ENCODE assay signal across 8 cellular contexts in the genomic region with DNA sequence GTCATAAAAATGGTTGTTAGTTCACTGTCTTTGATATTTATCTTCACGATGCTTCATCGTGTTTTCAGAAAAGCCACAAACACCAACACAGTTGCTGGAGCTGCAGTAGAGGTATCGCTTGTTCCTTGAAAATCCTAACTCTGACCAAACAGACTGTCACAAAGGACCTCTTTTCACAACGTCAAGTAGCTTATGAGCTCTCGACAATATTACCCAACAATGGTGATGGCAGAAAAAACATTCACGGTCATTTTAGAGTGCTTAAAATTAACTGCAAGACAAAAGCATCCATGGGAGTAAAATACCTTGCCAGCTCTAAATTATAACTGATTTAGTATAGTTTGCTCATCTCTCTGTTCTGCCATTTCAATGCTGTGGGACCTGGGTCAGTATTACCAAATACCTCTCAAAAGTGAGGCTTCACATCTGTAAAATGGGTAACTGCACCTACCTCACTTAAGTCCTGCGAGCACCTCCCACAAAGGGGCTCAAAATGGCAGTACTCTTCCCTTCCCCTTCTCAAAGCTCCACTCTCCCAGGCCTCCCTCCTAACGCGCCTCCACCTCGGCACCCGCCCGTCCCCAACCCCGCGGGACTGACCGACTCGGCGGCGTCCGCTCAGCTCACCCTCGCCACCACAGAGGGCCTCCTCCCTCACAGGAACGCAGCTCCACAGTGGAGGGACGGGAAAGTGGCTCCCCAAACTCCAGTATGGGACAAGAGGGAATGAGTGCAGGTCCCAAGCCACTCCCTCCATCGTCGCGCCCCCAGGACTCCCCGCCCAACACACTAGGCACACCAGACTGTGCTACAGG. TPM values are rescaled to one million over a fixed set of nuclear protein-coding genes. Genes with fewer than 3 reads are reported as not detected.
A peak's percentile ranks its signal among the peaks of the same experiment; 100 is the strongest.
DNase-seq lines count a peak whose midpoint lies in the region; ATAC-seq and TF ChIP-seq lines count a peak whose summit lies in the region.

No MANE protein-coding gene starts in this region.

- DNase-seq in COLO668 (lab: John Stamatoyannopoulos, UW; ENCODE audit: unreplicated experiment) (peak; percentile 60), T-helper 17 cell (no peak), fibroblast of lung (ENCODE audit: low read depth in 2 of 2) (peak; percentile 43 to 67), NCI-H2171 (lab: John Stamatoyannopoulos, UW) (no peak), SHP77 (lab: John Stamatoyannopoulos, UW) (no peak)
- DNase-seq in natural killer cell treated with Interleukin-12 subunit alpha and Interleukin-12 subunit beta and Interleukin-15 and Interleukin-18, amount 100 ng/mL, for 72 hours (ENCODE audit: low spot score), result peak; percentile 74

- H3K27ac ChIP-seq in fibroblast of lung (ENCODE audit: insufficient read depth, low read length), result peak overlapping the region; percentile 91

- H3K27ac Mint-ChIP-seq in T-helper 17 cell, result peak overlapping the region; percentile 95
- peak overlapping the region; percentile 91 to 98 for H3K27ac Mint-ChIP-seq in natural killer cell treated with Interleukin-12 subunit alpha and Interleukin-12 subunit beta and Interleukin-15 and Interleukin-18, amount 100 ng/mL, for 72 hours

- H3K9ac ChIP-seq in fibroblast of lung (ENCODE audit: insufficient read depth, low read length), result peak overlapping the region; percentile 66

- H3K4me3 Mint-ChIP-seq in T-helper 17 cell, result peak overlapping the region; percentile 100
- H3K4me3 Mint-ChIP-seq in natural killer cell treated with Interleukin-12 subunit alpha and Interleukin-12 subunit beta and Interleukin-15 and Interleukin-18, amount 100 ng/mL, for 72 hours, result peak overlapping the region; percentile 99

- peak overlapping the region; percentile 72 to 98 (median 75) for H3K4me3 ChIP-seq in fibroblast of lung (replicated peaks in 1 of 4; ENCODE audit: control extremely low read depth in 1 of 4, insufficient read depth in 1 of 4, low read depth in 3 of 4, low read length in 4 of 4)

- no peak for TF ChIP-seq CTCF in fibroblast of lung (conservative IDR thresholded peaks at IDR 0.05 in 1 of 2, IDR thresholded peaks at IDR 0.05 in 1 of 2; ENCODE audit: low read depth in 1 of 2, low read length in 2 of 2)

- H3K4me1 ChIP-seq in fibroblast of lung (ENCODE audit: control insufficient read depth, extremely low read depth, insufficient read depth, low read length), result peaks cover 4% of the 10 kb centered on the region

- H4K20me1 ChIP-seq in fibroblast of lung (ENCODE audit: control insufficient read depth, extremely low read depth, insufficient read depth, low read length), result no peaks in the 10 kb centered on the region

- no peaks in the 10 kb centered on the region for H3K9me3 Mint-ChIP-seq in natural killer cell treated with Interleukin-12 subunit alpha and Interleukin-12 subunit beta and Interleukin-15 and Interleukin-18, amount 100 ng/mL, for 72 hours

- H3K27me3 Mint-ChIP-seq in T-helper 17 cell, result no peaks in the 10 kb centered on the region
- no peaks in the 10 kb centered on the region for H3K27me3 Mint-ChIP-seq in natural killer cell treated with Interleukin-12 subunit alpha and Interleukin-12 subunit beta and Interleukin-15 and Interleukin-18, amount 100 ng/mL, for 72 hours

- peak; percentile 53 for ATAC-seq in GM19395 (IDR thresholded peaks at IDR 0.05; ENCODE audit: unreplicated experiment)
- ATAC-seq in HG03457 (IDR thresholded peaks at IDR 0.05; ENCODE audit: unreplicated experiment), result peak; percentile 36
- peak; percentile 56 for ATAC-seq in T-helper 17 cell
- peak; percentile 52 to 69 for ATAC-seq in natural killer cell treated with Interleukin-12 subunit alpha and Interleukin-12 subunit beta and Interleukin-15 and Interleukin-18, amount 100 ng/mL, for 72 hours

- H3K27me3 ChIP-seq in fibroblast of lung (ENCODE audit: control insufficient read depth, insufficient read depth, low read length), result no peaks in the 10 kb centered on the region

- peaks cover 2% of the 10 kb centered on the region for H3K36me3 Mint-ChIP-seq in T-helper 17 cell (ENCODE audit: low read depth)
- H3K36me3 Mint-ChIP-seq in natural killer cell treated with Interleukin-12 subunit alpha and Interleukin-12 subunit beta and Interleukin-15 and Interleukin-18, amount 100 ng/mL, for 72 hours, result peaks cover 11% of the 10 kb centered on the region

- H2AFZ ChIP-seq in fibroblast of lung (ENCODE audit: low read length), result peak overlapping the region; percentile 72

- H3K4me2 ChIP-seq in fibroblast of lung (ENCODE audit: extremely low read depth, insufficient read depth, low read length), result peak overlapping the region; percentile 90

- peaks cover 26% of the 10 kb centered on the region for H3K4me1 Mint-ChIP-seq in T-helper 17 cell
- H3K4me1 Mint-ChIP-seq in natural killer cell treated with Interleukin-12 subunit alpha and Interleukin-12 subunit beta and Interleukin-15 and Interleukin-18, amount 100 ng/mL, for 72 hours (ENCODE audit: low read depth in 2 of 2), result peaks cover 26 to 28% of the 10 kb centered on the region in 2 donors

- H3K36me3 ChIP-seq in fibroblast of lung (ENCODE audit: control insufficient read depth, insufficient read depth, low read length), result peaks cover 2% of the 10 kb centered on the region

- no peaks in the 10 kb centered on the region for H3K9me3 ChIP-seq in T-helper 17 cell (ENCODE audit: control insufficient read depth, low read length, poor library complexity, severe bottlenecking)
- H3K9me3 ChIP-seq in fibroblast of lung (ENCODE audit: control insufficient read depth, insufficient read depth, low read depth, low read length), result no peaks in the 10 kb centered on the region

- H3K79me2 ChIP-seq in fibroblast of lung (ENCODE audit: control insufficient read depth, insufficient read depth, low read length), result peaks cover 51% of the 10 kb centered on the region

RNA-seq across cellular contexts. Expression of gene TRIM59, which starts 0.5 kb away (rescaled TPM):
- total RNA-seq in T-helper 17 cell (10 to 100 TPM; 15.2 to 32.1 TPM), fibroblast of lung (15.2 and 31.2 TPM in 2 replicates)
- 13.6 and 20.0 TPM in 2 replicates for polyA plus RNA-seq in fibroblast of lung
- 11.2 and 16.2 TPM in 2 replicates for polyA plus RNA-seq in fibroblast of lung (2012)
- polyA minus RNA-seq in fibroblast of lung (ENCODE audit: low replicate concordance), result 10.6 and 10.9 TPM in 2 replicates
- total RNA-seq in natural killer cell treated with Interleukin-12 subunit alpha and Interleukin-12 subunit beta and Interleukin-15 and Interleukin-18, amount 100 ng/mL, for 72 hours, result 10 to 100 TPM; 22.6 to 30.5 TPM

RNA-seq across cellular contexts. Expression of gene SMC4, which starts 49.6 kb away (rescaled TPM):
- total RNA-seq in T-helper 17 cell (10 to 100 TPM; 61.1 to 77.8 TPM), fibroblast of lung (38.0 and 48.4 TPM in 2 replicates)
- polyA plus RNA-seq in fibroblast of lung, result 34.7 and 83.5 TPM in 2 replicates
- 29.9 and 66.1 TPM in 2 replicates for polyA plus RNA-seq in fibroblast of lung (2012)
- 4.5 and 14.4 TPM in 2 replicates for polyA minus RNA-seq in fibroblast of lung (ENCODE audit: low replicate concordance)
- total RNA-seq in natural killer cell treated with Interleukin-12 subunit alpha and Interleukin-12 subunit beta and Interleukin-15 and Interleukin-18, amount 100 ng/mL, for 72 hours, result 100 to 1,000 TPM; 118 to 201 TPM

RNA-seq across cellular contexts. Expression of gene IFT80, which starts 50.0 kb away (rescaled TPM):
- total RNA-seq in T-helper 17 cell (10 to 100 TPM; 24.6 to 26.1 TPM), fibroblast of lung (75.0 and 76.5 TPM in 2 replicates)
- polyA plus RNA-seq in fibroblast of lung, result 29.7 and 38.4 TPM in 2 replicates
- 20.5 and 24.3 TPM in 2 replicates for polyA plus RNA-seq in fibroblast of lung (2012)
- polyA minus RNA-seq in fibroblast of lung (ENCODE audit: low replicate concordance), result 1.4 and 7.3 TPM in 2 replicates
- total RNA-seq in natural killer cell treated with Interleukin-12 subunit alpha and Interleukin-12 subunit beta and Interleukin-15 and Interleukin-18, amount 100 ng/mL, for 72 hours, result 10 to 100 TPM; 15.7 to 25.7 TPM

Comparison
In these comparisons a context has a peak if more than half of its experiments do, and no peak if none do; other contexts are left out.
1. DNase-seq: peak in COLO668 (single experiment), fibroblast of lung (2 of 2) and natural killer cell treated with Interleukin-12 subunit alpha and Interleukin-12 subunit beta and Interleukin-15 and Interleukin-18, amount 100 ng/mL, for 72 hours (single experiment); none in T-helper 17 cell (0 of 3), NCI-H2171 (single experiment) and SHP77 (0 of 2).
2. Peak in every context shown above with its lines, with median percentiles within 50 percentile points of each other: ATAC-seq.